Comparison of ENCODE assay signal across 7 cellular contexts in the genomic region with DNA sequence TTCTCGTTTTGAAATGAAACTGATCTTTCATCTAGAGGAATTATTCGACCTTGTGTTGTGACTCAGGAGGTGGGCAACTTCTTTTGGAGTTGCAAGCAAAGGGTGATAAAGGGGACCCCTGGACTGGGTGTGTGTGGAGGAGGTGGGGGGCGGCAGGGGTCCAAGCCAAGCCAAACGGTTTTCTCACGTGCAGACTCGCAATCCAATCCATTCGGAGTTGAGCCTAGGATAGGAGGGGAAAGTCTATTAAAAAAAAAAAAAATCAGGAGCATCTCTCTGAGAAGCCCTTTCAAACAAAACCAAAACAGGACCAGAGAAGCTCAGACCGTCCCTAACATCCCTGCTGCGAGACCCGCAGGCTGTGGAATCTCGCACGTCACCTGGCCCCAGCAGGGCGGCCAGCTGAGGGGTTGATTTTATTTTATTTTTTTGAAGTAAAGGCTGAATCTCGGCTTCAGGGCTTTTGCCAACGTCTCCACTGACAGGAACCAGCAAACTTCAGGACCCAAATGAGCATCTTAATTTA. TPM values are rescaled to one million over a fixed set of nuclear protein-coding genes. Genes with fewer than 3 reads are reported as not detected.
DNase-seq lines count a peak whose midpoint lies in the region; ATAC-seq and TF ChIP-seq lines count a peak whose summit lies in the region.

No MANE protein-coding gene starts in this region.

- H2BK20ac ChIP-seq in H9 (ENCODE audit: low read depth, low read length, poor library complexity, severe bottlenecking): no peak overlapping the region

- TF ChIP-seq CTCF in H9 (conservative IDR thresholded peaks at IDR 0.05): no peak
- no peak for TF ChIP-seq CTCF in fibroblast of pulmonary artery (IDR thresholded peaks at IDR 0.05; ENCODE audit: low read length, missing control alignments)

- no peak overlapping the region for H3K27ac ChIP-seq in H9 (ENCODE audit: insufficient read length, low read depth, low read length)

- H3K36me3 Mint-ChIP-seq in H9 (ENCODE audit: insufficient read depth in 1 of 3, low read depth in 3 of 3): no peaks in the 10 kb centered on the region

- no peak overlapping the region for H2BK15ac ChIP-seq in H9 (ENCODE audit: low read depth, low read length)

- no peak for ATAC-seq in HG03439 (IDR thresholded peaks at IDR 0.05; ENCODE audit: unreplicated experiment)

- no peak overlapping the region for H3T11ph ChIP-seq in H9 (ENCODE audit: low read length)

- H3K56ac ChIP-seq in H9 (ENCODE audit: insufficient read length, low read depth, low read length): no peak overlapping the region

- H3K23ac ChIP-seq in H9 (ENCODE audit: insufficient read length, low read depth, low read length): no peak overlapping the region

- H2AK5ac ChIP-seq in H9 (ENCODE audit: insufficient read length, low read length): no peak overlapping the region

- H3K4me3 Mint-ChIP-seq in H9: peak overlapping the region; percentile 60 to 83

- H4K8ac ChIP-seq in H9 (replicated peaks; ENCODE audit: insufficient read length, low read depth, low read length): no peak overlapping the region

- peak overlapping the region; percentile 62 for H3K4me3 ChIP-seq in fibroblast of pulmonary artery (replicated peaks; ENCODE audit: low read depth, low read length)

- no peak overlapping the region for H3K9ac ChIP-seq in H9 (ENCODE audit: extremely low read depth, insufficient read length, low read length)

- H2BK5ac ChIP-seq in H9 (ENCODE audit: insufficient read length, low read length): no peak overlapping the region

- H3K9me3 Mint-ChIP-seq in H9: no peaks in the 10 kb centered on the region; a peak in 1 of 5 replicates

- H3K27me3 ChIP-seq in H9 (ENCODE audit: insufficient read depth, low read length): peaks cover 29% of the 10 kb centered on the region

- peak overlapping the region; percentile 84 for H3K4me2 ChIP-seq in H9 (ENCODE audit: insufficient read depth, insufficient read length, low read length)

- WGBS in H9 (ENCODE audit: extremely low coverage, insufficient read length, low lambda C conversion rate): no CpG with 5 or more reads among the region's 15 CpGs

- H3K23me2 ChIP-seq in H9 (ENCODE audit: insufficient read length, low read depth, low read length, poor library complexity, severe bottlenecking): peaks cover 20% of the 10 kb centered on the region

- peak; percentile 71 for DNase-seq in H9
- DNase-seq in SK-N-DZ (ENCODE audit: low spot score): peak; percentile 37
- DNase-seq in fibroblast of pulmonary artery (ENCODE audit: low read depth): no peak
- peak; percentile 64 for DNase-seq in pons (ENCODE audit: low spot score)
- DNase-seq in NCI-H526 treated with DMSO at 0.1 percent for 48 hours (lab: John Stamatoyannopoulos, UW): no peak
- no peak for DNase-seq in AG08396 (ENCODE audit: low spot score)

- no peaks in the 10 kb centered on the region for H4K20me1 ChIP-seq in H9 (ENCODE audit: control insufficient read depth, insufficient read depth, insufficient read length)

- H3K27ac Mint-ChIP-seq in H9: peak overlapping the region in 2 of 3 experiments; percentile 53 to 66; a peak in 5 of 7 replicates

- H4K5ac ChIP-seq in H9 (ENCODE audit: insufficient read length, low read depth, low read length): no peak overlapping the region

- H3K79me2 ChIP-seq in H9 (ENCODE audit: insufficient read depth, low read length): no peaks in the 10 kb centered on the region

- H3K14ac ChIP-seq in H9 (ENCODE audit: insufficient read depth, low read length): no peak overlapping the region

- H3K79me1 ChIP-seq in H9 (ENCODE audit: insufficient read depth, low read depth, low read length, poor library complexity, severe bottlenecking): no peaks in the 10 kb centered on the region

- H2BK12ac ChIP-seq in H9 (ENCODE audit: insufficient read length, low read depth, low read length): no peak overlapping the region

- no peak overlapping the region for H3K4ac ChIP-seq in H9 (ENCODE audit: low read depth, low read length)

- peaks cover 32 to 41% of the 10 kb centered on the region in 2 experiments for H3K4me1 Mint-ChIP-seq in H9

- H4K91ac ChIP-seq in H9 (ENCODE audit: insufficient read length, low read depth, low read length): no peak overlapping the region

- no peaks in the 10 kb centered on the region; the same call in 1 of the 2 replicates for H3K4me1 ChIP-seq in H9 (ENCODE audit: insufficient read depth, low read length)

- H3K18ac ChIP-seq in H9 (ENCODE audit: insufficient read length, low read depth, low read length): no peak overlapping the region

- H3K27me3 Mint-ChIP-seq in H9 (ENCODE audit: low read depth): peaks cover 3% of the 10 kb centered on the region

- no peak overlapping the region for H2BK120ac ChIP-seq in H9 (ENCODE audit: low read depth, low read length, poor library complexity, severe bottlenecking)

- H2AFZ ChIP-seq in H9 (ENCODE audit: low read length): no peak overlapping the region

- no peaks in the 10 kb centered on the region for H3K9me3 ChIP-seq in H9 (ENCODE audit: control insufficient read depth, low read depth, low read length)

RNA-seq across cellular contexts. Expression of a gene that starts 3.8 kb away (rescaled TPM):
- total RNA-seq in H9 (2021): 0.77 and 1.2 TPM in 2 replicates
- 5.3 and 7.2 TPM in 2 replicates for polyA plus RNA-seq in SK-N-DZ (2014; cell fraction: cytosol; rRNA removed)
- polyA plus RNA-seq in SK-N-DZ (2014; cell fraction: nucleus; rRNA removed): 3.6 and 4.5 TPM in 2 replicates

Comparison
In these comparisons a context has a peak if more than half of its experiments do, and no peak if none do; other contexts are left out.
1. DNase-seq: peak in H9 (single experiment), SK-N-DZ (single experiment) and pons (single experiment); none in fibroblast of pulmonary artery (single experiment), NCI-H526 treated with DMSO at 0.1 percent for 48 hours (single experiment) and AG08396 (single experiment).